Comparison of ENCODE assay signal across 14 cellular contexts in genomic region chr7:158778476-158778875, GRCh38. TPM values are rescaled to one million over a fixed set of nuclear protein-coding genes. Genes with fewer than 3 reads are reported as not detected.
DNase-seq lines count a peak whose midpoint lies in the region; ATAC-seq lines count a peak whose summit lies in the region.
"Had no signal": no experiment of that assay in that cellular context is flagged by ENCODE, and none has a peak within 500 bp of the region (broad histone marks: within the 10 kb centered on the region; RNA-seq: fewer than 3 reads in every experiment).

No MANE protein-coding gene starts in this region.

- peak overlapping the region; percentile 4 for H3K27ac Mint-ChIP-seq in central memory CD8-positive, alpha-beta T cell (ENCODE audit: low read depth)
- H3K27ac Mint-ChIP-seq in naive thymus-derived CD8-positive, alpha-beta T cell: peak overlapping the region in 1 of 10 donors; percentile 86

- no peak overlapping the region for H3K4me3 Mint-ChIP-seq in central memory CD8-positive, alpha-beta T cell
- H3K4me3 Mint-ChIP-seq in naive thymus-derived CD8-positive, alpha-beta T cell: peak overlapping the region in 8 of 10 donors; percentile 20 to 74 (median 62)
- H3K4me3 Mint-ChIP-seq: natural killer cell had no signal

- H3K9me3 Mint-ChIP-seq in central memory CD8-positive, alpha-beta T cell: no peaks in the 10 kb centered on the region
- H3K9me3 Mint-ChIP-seq in naive thymus-derived CD8-positive, alpha-beta T cell: no peaks in the 10 kb centered on the region
- H3K9me3 Mint-ChIP-seq: natural killer cell had no signal

- peak; percentile 73 for DNase-seq in AG20443 (ENCODE audit: low spot score)
- DNase-seq in ELR (ENCODE audit: low read depth): peak; percentile 42
- DNase-seq in central memory CD8-positive, alpha-beta T cell (ENCODE audit: low spot score in 2 of 2): no peak
- no peak for DNase-seq in naive thymus-derived CD8-positive, alpha-beta T cell
- no peak for DNase-seq in mesenteric fat pad (ENCODE audit: low spot score)
- DNase-seq: activated CD4-positive, CD25-positive, alpha-beta regulatory T cell treated with anti-CD3 and anti-CD28 coated beads, Interleukin-2, amount 50 U/mL, for 72 hours; left cardiac atrium; natural killer cell; NCI-H187 treated with DMSO at 0.1 percent for 48 hours; PC-3; retina; stimulated activated CD4-positive, alpha-beta T cell treated with anti-CD3 and anti-CD28 coated beads, Interleukin-4, amount 100 ng/mL, for 24 hours had no signal

- H3K36me3 Mint-ChIP-seq in central memory CD8-positive, alpha-beta T cell (ENCODE audit: insufficient read depth): peaks cover 17% of the 10 kb centered on the region
- H3K36me3 Mint-ChIP-seq in naive thymus-derived CD8-positive, alpha-beta T cell: peaks cover 5 to 40% (median 29%) of the 10 kb centered on the region in 3 donors
- H3K36me3 Mint-ChIP-seq: natural killer cell had no signal

- POLR2A ChIA-PET in naive thymus-derived CD8-positive, alpha-beta T cell (lab: Charles Lee): interaction anchor here (0.6 to 1.2 kb wide), 6 partner anchors 12 to 51 kb away, joined by 3 to 6 read pairs (median 3); partner anchors contain the start of gene ESYT2

- ATAC-seq in central memory CD8-positive, alpha-beta T cell (replicated peaks; ENCODE audit: extremely low read depth, poor library complexity, severe bottlenecking): no peak
- no peak for ATAC-seq in naive thymus-derived CD8-positive, alpha-beta T cell
- ATAC-seq in HG02642 (IDR thresholded peaks at IDR 0.05; ENCODE audit: poor library complexity, unreplicated experiment) (no peak), GM18870 (IDR thresholded peaks at IDR 0.05; ENCODE audit: unreplicated experiment) (no peak)
- ATAC-seq: left cardiac atrium, PC-3 had no signal

- H3K4me1 Mint-ChIP-seq in central memory CD8-positive, alpha-beta T cell: peaks cover 22% of the 10 kb centered on the region
- H3K4me1 Mint-ChIP-seq in naive thymus-derived CD8-positive, alpha-beta T cell: peaks cover 22 to 42% (median 32%) of the 10 kb centered on the region in 4 donors

- no peaks in the 10 kb centered on the region for H3K27me3 Mint-ChIP-seq in central memory CD8-positive, alpha-beta T cell
- H3K27me3 Mint-ChIP-seq in naive thymus-derived CD8-positive, alpha-beta T cell: no peaks in the 10 kb centered on the region

RNA-seq across cellular contexts. Expression of gene ESYT2, which starts 50.8 kb away (rescaled TPM):
- total RNA-seq in naive thymus-derived CD8-positive, alpha-beta T cell: 100 to 1,000 TPM; 101 to 105 TPM
- 10 to 100 TPM; 58.6 to 93.3 (median 79.8) TPM for polyA plus RNA-seq in naive thymus-derived CD8-positive, alpha-beta T cell
- 79.5 TPM for total RNA-seq in mesenteric fat pad

Comparison
In these comparisons a context has a peak if more than half of its experiments do, and no peak if none do; other contexts are left out.
1. DNase-seq: peak in AG20443 (single experiment) and ELR (single experiment); none in central memory CD8-positive, alpha-beta T cell (0 of 2), naive thymus-derived CD8-positive, alpha-beta T cell (0 of 10) and mesenteric fat pad (single experiment).